29 cellular contexts compared by ENCODE assay signal in genomic region chr10:30439931-30440330, GRCh38. TPM values are rescaled to one million over a fixed set of nuclear protein-coding genes. Genes with fewer than 3 reads are reported as not detected.
DNase-seq lines count a peak whose midpoint lies in the region; ATAC-seq and TF ChIP-seq lines count a peak whose summit lies in the region.
"Had no signal": no experiment of that assay in that cellular context is flagged by ENCODE, and none has a peak within 500 bp of the region (broad histone marks: within the 10 kb centered on the region; RNA-seq: fewer than 3 reads in every experiment).

No MANE protein-coding gene starts in this region.

- intact Hi-C loops in activated CD4-positive, alpha-beta T cell treated with anti-CD3 and anti-CD28 coated beads, Interleukin-2, amount 10 ng/mL, durations not matched to agents 24 days and 14 days (cut with micrococcal nuclease) = loop anchor here (5.0 to 10.0 kb wide), 6 partner anchors 662 to 1765 kb away; partner anchors contain the start of gene BAMBI
- intact Hi-C loops in activated T-helper 2 cell treated with anti-CD3 and anti-CD28 coated beads, Interferon-gamma antibody, Interleukin-2, Interleukin-4, amounts not matched to agents 10 μg/mL and 5 μg/mL and 100 μg/mL, durations not matched to agents 14 hours and 24 hours and 36 hours (cut with micrococcal nuclease) = loop anchor here (5.0 to 10.0 kb wide), 5 partner anchors 207 to 1895 kb away; no protein-coding TSS in a partner anchor

- H3K23ac ChIP-seq in mesendoderm (ENCODE audit: low read length) = no peak overlapping the region

- WGBS in gastroesophageal sphincter (ENCODE audit: low coverage in 1 of 2), 2 donors = 86% methylated on average over 2 to 3 of the region's 3 CpGs
- no CpG with 5 or more reads among the region's 3 CpGs for WGBS in mesendoderm (ENCODE audit: extremely low coverage, insufficient coverage, low lambda C conversion rate)

- no peak overlapping the region for H3K4me3 ChIP-seq in gastroesophageal sphincter
- no peak overlapping the region for H3K4me3 ChIP-seq in mesendoderm (ENCODE audit: low read length)
- H3K4me3 ChIP-seq: lower lobe of right lung, MG63 had no signal

- no peak overlapping the region for H3K56ac ChIP-seq in mesendoderm (ENCODE audit: low read length)

- no peak for TF ChIP-seq EP300 in gastroesophageal sphincter (IDR thresholded peaks at IDR 0.05)

- H3K4ac ChIP-seq in mesendoderm (ENCODE audit: low read depth, low read length) = no peak overlapping the region

- H2BK5ac ChIP-seq in mesendoderm (ENCODE audit: low read length) = no peak overlapping the region

- H3K27ac Mint-ChIP-seq in activated CD4-positive, alpha-beta T cell treated with anti-CD3 and anti-CD28 coated beads, Interleukin-2, amount 10 ng/mL, durations not matched to agents 24 days and 14 days = no peak overlapping the region
- no peak overlapping the region for H3K27ac Mint-ChIP-seq in activated T-helper 2 cell treated with anti-CD3 and anti-CD28 coated beads, Interferon-gamma antibody, Interleukin-2, Interleukin-4, amounts not matched to agents 10 μg/mL and 5 μg/mL and 100 μg/mL, durations not matched to agents 14 hours and 24 hours and 36 hours
- H3K27ac Mint-ChIP-seq in stimulated activated naive B cell treated with anti-CD40 and anti-IgM and Interleukin-4, amounts not matched to agents 10 μg/mL and 1 μg/mL and 100 μg/mL, for 72 hours = peak overlapping the region; percentile 52
- H3K27ac Mint-ChIP-seq: activated CD4-positive, alpha-beta T cell treated with anti-CD3 and anti-CD28 coated beads, Interleukin-2, amount 10 ng/mL, durations not matched to agents 7 days and 5 days; activated naive CD4-positive, alpha-beta T cell treated with anti-CD3 and anti-CD28 coated beads for 36 hours; CD8-positive, alpha-beta T cell; H9 had no signal

- no peaks in the 10 kb centered on the region for H3K27me3 Mint-ChIP-seq in activated CD4-positive, alpha-beta T cell treated with anti-CD3 and anti-CD28 coated beads, Interleukin-2, amount 10 ng/mL, durations not matched to agents 24 days and 14 days
- H3K27me3 Mint-ChIP-seq in activated T-helper 2 cell treated with anti-CD3 and anti-CD28 coated beads, Interferon-gamma antibody, Interleukin-2, Interleukin-4, amounts not matched to agents 10 μg/mL and 5 μg/mL and 100 μg/mL, durations not matched to agents 14 hours and 24 hours and 36 hours (ENCODE audit: low read depth) = no peaks in the 10 kb centered on the region
- no peaks in the 10 kb centered on the region for H3K27me3 Mint-ChIP-seq in stimulated activated naive B cell treated with anti-CD40 and anti-IgM and Interleukin-4, amounts not matched to agents 10 μg/mL and 1 μg/mL and 100 μg/mL, for 72 hours
- H3K27me3 Mint-ChIP-seq: activated CD4-positive, alpha-beta T cell treated with anti-CD3 and anti-CD28 coated beads, Interleukin-2, amount 10 ng/mL, durations not matched to agents 7 days and 5 days had no signal

- no peak overlapping the region for H4K8ac ChIP-seq in mesendoderm (ENCODE audit: low read depth, low read length)

- H3K27me3 ChIP-seq in gastroesophageal sphincter (no peaks in the 10 kb centered on the region), mesendoderm (ENCODE audit: insufficient read depth, low read length, poor library complexity) (no peaks in the 10 kb centered on the region)
- H3K27me3 ChIP-seq: brain microvascular endothelial cell, heart right ventricle, MG63 had no signal

- TF ChIP-seq CTCF in gastroesophageal sphincter (IDR thresholded peaks at IDR 0.05) = no peak

- no peaks in the 10 kb centered on the region for H3K9me3 ChIP-seq in gastroesophageal sphincter
- H3K9me3 ChIP-seq: heart right ventricle, lower lobe of right lung, MG63 had no signal

- peaks cover 7 to 96% (median 34%) of the 10 kb centered on the region in 3 donors for H3K4me1 ChIP-seq in gastroesophageal sphincter
- H3K4me1 ChIP-seq in mesendoderm (ENCODE audit: control insufficient read depth, low read depth, low read length) = peaks cover 3% of the 10 kb centered on the region

- no peak overlapping the region for H3K9ac ChIP-seq in mesendoderm (ENCODE audit: low read length)
- H3K9ac ChIP-seq: parathyroid adenoma had no signal

- no peak overlapping the region for H2BK120ac ChIP-seq in mesendoderm (ENCODE audit: low read depth, low read length)

- ATAC-seq in gastroesophageal sphincter (no peak), GM21619 (IDR thresholded peaks at IDR 0.05; ENCODE audit: unreplicated experiment) (no peak)
- ATAC-seq in stimulated activated naive B cell treated with anti-CD40 and anti-IgM and Interleukin-4, amounts not matched to agents 10 μg/mL and 1 μg/mL and 100 μg/mL, for 72 hours (replicated peaks) = no peak
- ATAC-seq: activated T-cell treated with anti-CD3 and anti-CD28 coated beads, Interleukin-2, amount 50 U/mL, for 4 hours; CD8-positive, alpha-beta T cell; heart right ventricle; lower lobe of right lung; right cardiac atrium; SK-N-SH treated with all-trans-retinoic acid at 6 μM for 48 hours had no signal

- H2BK15ac ChIP-seq in mesendoderm (replicated peaks; ENCODE audit: low read depth) = no peak overlapping the region

- H3K9me3 Mint-ChIP-seq in activated CD4-positive, alpha-beta T cell treated with anti-CD3 and anti-CD28 coated beads, Interleukin-2, amount 10 ng/mL, durations not matched to agents 24 days and 14 days = no peaks in the 10 kb centered on the region
- H3K9me3 Mint-ChIP-seq in activated T-helper 2 cell treated with anti-CD3 and anti-CD28 coated beads, Interferon-gamma antibody, Interleukin-2, Interleukin-4, amounts not matched to agents 10 μg/mL and 5 μg/mL and 100 μg/mL, durations not matched to agents 14 hours and 24 hours and 36 hours = no peaks in the 10 kb centered on the region
- H3K9me3 Mint-ChIP-seq in stimulated activated naive B cell treated with anti-CD40 and anti-IgM and Interleukin-4, amounts not matched to agents 10 μg/mL and 1 μg/mL and 100 μg/mL, for 72 hours = no peaks in the 10 kb centered on the region
- H3K9me3 Mint-ChIP-seq: activated CD4-positive, alpha-beta T cell treated with anti-CD3 and anti-CD28 coated beads, Interleukin-2, amount 10 ng/mL, durations not matched to agents 7 days and 5 days; activated naive CD4-positive, alpha-beta T cell treated with anti-CD3 and anti-CD28 coated beads for 36 hours; activated T-cell treated with anti-CD3 and anti-CD28 coated beads, Interleukin-2, amount 50 U/mL, for 4 hours; CD8-positive, alpha-beta T cell; H9 had no signal

- no peak for TF ChIP-seq POLR2A in gastroesophageal sphincter (IDR thresholded peaks at IDR 0.05)

- H3K36me3 ChIP-seq in gastroesophageal sphincter (peaks cover 0 to 35% of the 10 kb centered on the region in 2 donors), mesendoderm (ENCODE audit: control insufficient read depth, insufficient read depth, low read length) (no peaks in the 10 kb centered on the region)
- H3K36me3 ChIP-seq: MG63 had no signal

- H3K18ac ChIP-seq in mesendoderm (ENCODE audit: low read length) = no peak overlapping the region

- no peak overlapping the region for H4K5ac ChIP-seq in mesendoderm (ENCODE audit: low read length)

- DNase-seq in activated CD4-positive, alpha-beta T cell treated with anti-CD3 and anti-CD28 coated beads, Interleukin-2, amount 10 ng/mL, durations not matched to agents 24 days and 14 days = no peak
- no peak for DNase-seq in activated CD4-positive, alpha-beta T cell treated with anti-CD3 and anti-CD28 coated beads for 1 hour
- DNase-seq in activated T-helper 2 cell treated with anti-CD3 and anti-CD28 coated beads, Interferon-gamma antibody, Interleukin-2, Interleukin-4, amounts not matched to agents 10 μg/mL and 5 μg/mL and 100 μg/mL, durations not matched to agents 14 hours and 24 hours and 36 hours (ENCODE audit: low spot score) = no peak
- DNase-seq in stimulated activated naive B cell treated with anti-CD40 and anti-IgM and Interleukin-4, amounts not matched to agents 10 μg/mL and 1 μg/mL and 100 μg/mL, for 72 hours = no peak
- DNase-seq in mesendoderm = no peak
- no peak for DNase-seq in NCI-H2171 treated with DMSO at 0.1 percent for 48 hours (lab: John Stamatoyannopoulos, UW)
- DNase-seq: 8988T; activated CD4-positive, alpha-beta T cell treated with anti-CD3 and anti-CD28 coated beads, Interleukin-2, amount 10 ng/mL, durations not matched to agents 7 days and 5 days; activated naive CD4-positive, alpha-beta T cell treated with anti-CD3 and anti-CD28 coated beads for 36 hours; activated T-cell treated with anti-CD3 and anti-CD28 coated beads, Interleukin-2, amount 50 U/mL, for 4 hours; brain microvascular endothelial cell; CD8-positive, alpha-beta T cell; DMS153; H9; heart right ventricle; lower lobe of right lung; MG63; NCI-H1436; NCI-H2081 treated with DMSO at 0.1 percent for 48 hours; NCI-H82; right cardiac atrium; stimulated activated CD4-positive, alpha-beta T cell treated with anti-CD3 and anti-CD28 coated beads, Interleukin-12 subunit alpha, Interleukin-12 subunit beta, amount 100 ng/mL, for 4 hours; stimulated activated CD4-positive, alpha-beta T cell treated with anti-CD3 and anti-CD28 coated beads, Interleukin-4, amount 100 ng/mL, for 24 hours; stimulated activated naive CD4-positive, alpha-beta T cell had no signal

- peaks cover 5% of the 10 kb centered on the region for H3K79me2 ChIP-seq in mesendoderm (ENCODE audit: control insufficient read depth, insufficient read depth, low read length)
- H3K79me2 ChIP-seq: parathyroid adenoma had no signal

- H3K36me3 Mint-ChIP-seq in activated CD4-positive, alpha-beta T cell treated with anti-CD3 and anti-CD28 coated beads, Interleukin-2, amount 10 ng/mL, durations not matched to agents 24 days and 14 days (ENCODE audit: low read depth) = peaks cover 64% of the 10 kb centered on the region
- H3K36me3 Mint-ChIP-seq in activated T-helper 2 cell treated with anti-CD3 and anti-CD28 coated beads, Interferon-gamma antibody, Interleukin-2, Interleukin-4, amounts not matched to agents 10 μg/mL and 5 μg/mL and 100 μg/mL, durations not matched to agents 14 hours and 24 hours and 36 hours (ENCODE audit: low read depth) = peaks cover 88% of the 10 kb centered on the region
- H3K36me3 Mint-ChIP-seq in stimulated activated naive B cell treated with anti-CD40 and anti-IgM and Interleukin-4, amounts not matched to agents 10 μg/mL and 1 μg/mL and 100 μg/mL, for 72 hours = peaks cover 73 to 86% of the 10 kb centered on the region in 2 donors

- H3K4me3 Mint-ChIP-seq in activated CD4-positive, alpha-beta T cell treated with anti-CD3 and anti-CD28 coated beads, Interleukin-2, amount 10 ng/mL, durations not matched to agents 24 days and 14 days = peak overlapping the region; percentile 36
- H3K4me3 Mint-ChIP-seq in activated T-helper 2 cell treated with anti-CD3 and anti-CD28 coated beads, Interferon-gamma antibody, Interleukin-2, Interleukin-4, amounts not matched to agents 10 μg/mL and 5 μg/mL and 100 μg/mL, durations not matched to agents 14 hours and 24 hours and 36 hours (ENCODE audit: low read depth) = peak overlapping the region; percentile 6
- peak overlapping the region; percentile 45 to 77 for H3K4me3 Mint-ChIP-seq in stimulated activated naive B cell treated with anti-CD40 and anti-IgM and Interleukin-4, amounts not matched to agents 10 μg/mL and 1 μg/mL and 100 μg/mL, for 72 hours
- H3K4me3 Mint-ChIP-seq: activated CD4-positive, alpha-beta T cell treated with anti-CD3 and anti-CD28 coated beads, Interleukin-2, amount 10 ng/mL, durations not matched to agents 7 days and 5 days; activated naive CD4-positive, alpha-beta T cell treated with anti-CD3 and anti-CD28 coated beads for 36 hours; activated T-cell treated with anti-CD3 and anti-CD28 coated beads, Interleukin-2, amount 50 U/mL, for 4 hours; CD8-positive, alpha-beta T cell; H9 had no signal

- peaks cover 62% of the 10 kb centered on the region for H3K4me1 Mint-ChIP-seq in activated CD4-positive, alpha-beta T cell treated with anti-CD3 and anti-CD28 coated beads, Interleukin-2, amount 10 ng/mL, durations not matched to agents 24 days and 14 days
- H3K4me1 Mint-ChIP-seq in activated T-helper 2 cell treated with anti-CD3 and anti-CD28 coated beads, Interferon-gamma antibody, Interleukin-2, Interleukin-4, amounts not matched to agents 10 μg/mL and 5 μg/mL and 100 μg/mL, durations not matched to agents 14 hours and 24 hours and 36 hours (ENCODE audit: low read depth) = peaks cover 61% of the 10 kb centered on the region
- H3K4me1 Mint-ChIP-seq in stimulated activated naive B cell treated with anti-CD40 and anti-IgM and Interleukin-4, amounts not matched to agents 10 μg/mL and 1 μg/mL and 100 μg/mL, for 72 hours = peaks cover 47 to 76% of the 10 kb centered on the region in 2 donors

- peaks cover 6% of the 10 kb centered on the region for H3K79me1 ChIP-seq in mesendoderm (ENCODE audit: low read length)

- H3K27ac ChIP-seq in gastroesophageal sphincter = peak overlapping the region in 3 of 4 donors; percentile 25 to 100 (median 98)
- no peak overlapping the region for H3K27ac ChIP-seq in mesendoderm (ENCODE audit: low read depth, low read length)
- H3K27ac ChIP-seq: brain microvascular endothelial cell, epithelial cell of prostate, lower lobe of right lung, parathyroid adenoma had no signal

- H2AK5ac ChIP-seq in mesendoderm (ENCODE audit: low read length) = no peak overlapping the region

- no peak overlapping the region for H3K4me2 ChIP-seq in mesendoderm (ENCODE audit: low read length)

RNA-seq across cellular contexts. Expression of gene MAP3K8, which starts 5.9 kb away (rescaled TPM):
- total RNA-seq in activated CD4-positive, alpha-beta T cell treated with anti-CD3 and anti-CD28 coated beads, Interleukin-2, amount 10 ng/mL, durations not matched to agents 24 days and 14 days = 20.9 and 22.0 TPM in 2 replicates
- 33.5 and 37.1 TPM in 2 replicates for total RNA-seq in activated T-helper 2 cell treated with anti-CD3 and anti-CD28 coated beads, Interferon-gamma antibody, Interleukin-2, Interleukin-4, amounts not matched to agents 10 μg/mL and 5 μg/mL and 100 μg/mL, durations not matched to agents 14 hours and 24 hours and 36 hours
- 10 to 100 TPM; 18.4 to 63.8 (median 28.5) TPM for total RNA-seq in gastroesophageal sphincter
- polyA plus RNA-seq in mesendoderm (2013, experiment 1 of 2) = 6.5 TPM
- polyA plus RNA-seq in mesendoderm (2013, experiment 2 of 2) = 6.2 TPM

Comparison
In these comparisons a context has a peak if more than half of its experiments do, and no peak if none do; other contexts are left out.
1. H3K4me3 Mint-ChIP-seq: peak in every context shown above with its lines; median percentile 61 in stimulated activated naive B cell treated with anti-CD40 and anti-IgM and Interleukin-4, amounts not matched to agents 10 μg/mL and 1 μg/mL and 100 μg/mL, for 72 hours; 36 in activated CD4-positive, alpha-beta T cell treated with anti-CD3 and anti-CD28 coated beads, Interleukin-2, amount 10 ng/mL, durations not matched to agents 24 days and 14 days; 6 in activated T-helper 2 cell treated with anti-CD3 and anti-CD28 coated beads, Interferon-gamma antibody, Interleukin-2, Interleukin-4, amounts not matched to agents 10 μg/mL and 5 μg/mL and 100 μg/mL, durations not matched to agents 14 hours and 24 hours and 36 hours.